Comparison of ENCODE assay signal across 2 cellular contexts in the genomic region with DNA sequence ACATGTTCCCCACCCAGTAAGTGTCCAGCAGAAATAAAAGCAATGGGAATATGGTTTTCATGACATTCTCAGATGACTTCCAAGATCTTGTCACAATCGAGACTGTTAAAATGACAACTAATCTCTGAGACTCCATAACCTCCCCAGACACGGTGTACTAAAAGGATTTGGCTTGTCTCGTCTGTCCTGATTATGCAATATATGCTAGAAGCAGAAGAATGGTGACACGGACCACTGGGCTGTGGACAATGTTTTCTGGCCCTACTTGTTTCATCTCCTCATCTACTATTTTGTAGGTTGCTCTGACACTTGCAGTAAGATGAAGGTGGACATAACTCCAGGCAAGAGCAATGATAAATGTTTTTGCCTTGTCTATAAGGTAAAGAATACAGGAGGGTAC.
TF ChIP-seq lines count a peak whose summit lies in the region.

No MANE protein-coding gene starts in this region.

TF ChIP-seq in HepG2, 621 proteins besides CTCF, POLR2A, EP300 and RAD21:
- TF ChIP-seq NCOA2 (CRISPR knock-in tag; IDR thresholded peaks at IDR 0.05) (no peak), SMARCE1 (IDR thresholded peaks at IDR 0.05; ENCODE audit: borderline replicate concordance) (no peak), ZNF773 (CRISPR knock-in tag; IDR thresholded peaks at IDR 0.05; ENCODE audit: borderline replicate concordance) (no peak), CEBPB (IDR thresholded peaks at IDR 0.05; ENCODE audit: borderline replicate concordance, low read depth, low read length) (peak; percentile 34; the same call in 1 of the 2 replicates)
- TF ChIP-seq, protein P1, sequence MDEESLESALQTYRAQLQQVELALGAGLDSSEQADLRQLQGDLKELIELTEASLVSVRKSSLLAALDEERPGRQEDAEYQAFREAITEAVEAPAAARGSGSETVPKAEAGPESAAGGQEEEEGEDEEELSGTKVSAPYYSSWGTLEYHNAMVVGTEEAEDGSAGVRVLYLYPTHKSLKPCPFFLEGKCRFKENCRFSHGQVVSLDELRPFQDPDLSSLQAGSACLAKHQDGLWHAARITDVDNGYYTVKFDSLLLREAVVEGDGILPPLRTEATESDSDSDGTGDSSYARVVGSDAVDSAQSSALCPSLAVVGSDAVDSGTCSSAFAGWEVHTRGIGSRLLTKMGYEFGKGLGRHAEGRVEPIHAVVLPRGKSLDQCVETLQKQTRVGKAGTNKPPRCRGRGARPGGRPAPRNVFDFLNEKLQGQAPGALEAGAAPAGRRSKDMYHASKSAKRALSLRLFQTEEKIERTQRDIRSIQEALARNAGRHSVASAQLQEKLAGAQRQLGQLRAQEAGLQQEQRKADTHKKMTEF (CRISPR knock-in tag; IDR thresholded peaks at IDR 0.05): no peak

TF ChIP-seq in H1, 55 proteins besides CTCF, POLR2A, EP300 and RAD21:
- no peak for TF ChIP-seq SIRT6 (IDR thresholded peaks at IDR 0.05; ENCODE audit: low read length)
- no peak for TF ChIP-seq EZH2 (IDR thresholded peaks at IDR 0.05; ENCODE audit: low read depth, low read length, severe bottlenecking)
- TF ChIP-seq TCF12 (IDR thresholded peaks at IDR 0.05; ENCODE audit: low read depth, low read length): no peak
- TF ChIP-seq RBBP5 (IDR thresholded peaks at IDR 0.05; ENCODE audit: borderline replicate concordance, low read depth, low read length): no peak
- TF ChIP-seq SUZ12 (IDR thresholded peaks at IDR 0.05; ENCODE audit: low read length): no peak
- TF ChIP-seq, protein P2, sequence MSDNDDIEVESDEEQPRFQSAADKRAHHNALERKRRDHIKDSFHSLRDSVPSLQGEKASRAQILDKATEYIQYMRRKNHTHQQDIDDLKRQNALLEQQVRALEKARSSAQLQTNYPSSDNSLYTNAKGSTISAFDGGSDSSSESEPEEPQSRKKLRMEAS (IDR thresholded peaks at IDR 0.05): no peak
- TF ChIP-seq CTBP2 (IDR thresholded peaks at IDR 0.05; ENCODE audit: borderline replicate concordance, insufficient read depth, insufficient read length, low read length): no peak
- TF ChIP-seq RNF2 (IDR thresholded peaks at IDR 0.05; ENCODE audit: borderline replicate concordance, low read depth, low read length, missing control alignments, poor library complexity, severe bottlenecking): no peak
- no peak for TF ChIP-seq TEAD4 (IDR thresholded peaks at IDR 0.05; ENCODE audit: low read depth, low read length)
- no peak for TF ChIP-seq KDM5A (IDR thresholded peaks at IDR 0.05; ENCODE audit: low read length)
- no peak for TF ChIP-seq RFX5 (IDR thresholded peaks at IDR 0.05; ENCODE audit: borderline replicate concordance, low read depth, low read length)
- TF ChIP-seq TAF1 (IDR thresholded peaks at IDR 0.05; ENCODE audit: low read depth, low read length): no peak
- TF ChIP-seq, protein P3, sequence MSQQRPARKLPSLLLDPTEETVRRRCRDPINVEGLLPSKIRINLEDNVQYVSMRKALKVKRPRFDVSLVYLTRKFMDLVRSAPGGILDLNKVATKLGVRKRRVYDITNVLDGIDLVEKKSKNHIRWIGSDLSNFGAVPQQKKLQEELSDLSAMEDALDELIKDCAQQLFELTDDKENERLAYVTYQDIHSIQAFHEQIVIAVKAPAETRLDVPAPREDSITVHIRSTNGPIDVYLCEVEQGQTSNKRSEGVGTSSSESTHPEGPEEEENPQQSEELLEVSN (IDR thresholded peaks at IDR 0.05): no peak
- no peak for TF ChIP-seq CHD2 (IDR thresholded peaks at IDR 0.05; ENCODE audit: low read length)
- no peak for TF ChIP-seq SIN3A (conservative IDR thresholded peaks at IDR 0.05 in 1 of 2, IDR thresholded peaks at IDR 0.05 in 1 of 2; ENCODE audit: low read depth in 1 of 2, low read length in 2 of 2)
